2 cellular contexts compared by ENCODE assay signal in genomic region chr13:112877976-112878955, GRCh38.
TF ChIP-seq lines count a peak whose summit lies in the region.

No MANE protein-coding gene starts in this region.

TF ChIP-seq in WTC11, 78 proteins besides CTCF, POLR2A, EP300 and RAD21 (continued from another document):
- TF ChIP-seq FOXJ3 (CRISPR knock-in tag; IDR thresholded peaks at IDR 0.05; ENCODE audit: borderline replicate concordance), result no peak
- TF ChIP-seq SMAD3 (CRISPR knock-in tag; IDR thresholded peaks at IDR 0.05; ENCODE audit: borderline replicate concordance), result no peak

TF ChIP-seq in HepG2, 621 proteins besides CTCF, POLR2A, EP300 and RAD21 (continued from another document):
- no peak for TF ChIP-seq CCAR2 (optimal IDR thresholded peaks at IDR 0.05; ENCODE audit: low read depth, low read length)
- no peak for TF ChIP-seq ZNF672 (CRISPR knock-in tag; IDR thresholded peaks at IDR 0.05)
- TF ChIP-seq ZNF629 (CRISPR knock-in tag; conservative IDR thresholded peaks at IDR 0.05), result peak; percentile 92
